In genomic region chr14:52551696-52552062, GRCh38 we compare ENCODE assay signal across 8 cellular contexts. TPM values are rescaled to one million over a fixed set of nuclear protein-coding genes. Genes with fewer than 3 reads are reported as not detected.
A peak's percentile ranks its signal among the peaks of the same experiment; 100 is the strongest.
DNase-seq lines count a peak whose midpoint lies in the region; ATAC-seq, FAIRE-seq and TF ChIP-seq lines count a peak whose summit lies in the region.

No MANE protein-coding gene starts in this region.

- peak overlapping the region; percentile 83 for H3K9ac ChIP-seq in astrocyte (ENCODE audit: low read length)

- H3K36me3 ChIP-seq in astrocyte (ENCODE audit: insufficient read depth, low read length) (no peaks in the 10 kb centered on the region), iPS DF 6.9 (ENCODE audit: control insufficient read depth, insufficient read depth, low read length) (no peaks in the 10 kb centered on the region; the same call in 1 of the 2 replicates)

- peak overlapping the region; percentile 98 for H3K4me2 ChIP-seq in astrocyte (ENCODE audit: low read length)

- no peaks in the 10 kb centered on the region for H3K79me2 ChIP-seq in astrocyte (ENCODE audit: insufficient read depth, low read length)

- H3K9me3 ChIP-seq in AG04450 (ENCODE audit: control insufficient read depth, insufficient read depth, low read length) (no peaks in the 10 kb centered on the region), astrocyte (ENCODE audit: insufficient read depth, low read depth, low read length) (no peaks in the 10 kb centered on the region), iPS DF 6.9 (ENCODE audit: control insufficient read depth, insufficient read depth, low read length) (no peaks in the 10 kb centered on the region)

- no peak overlapping the region for H3K27ac ChIP-seq in AG04450 (ENCODE audit: low read depth, low read length)
- peak overlapping the region; percentile 58 for H3K27ac ChIP-seq in astrocyte (ENCODE audit: low read depth, low read length)
- H3K27ac ChIP-seq in iPS DF 6.9 (ENCODE audit: low read length) = no peak overlapping the region

- no peak overlapping the region for H3K27ac Mint-ChIP-seq in astrocyte (ENCODE audit: unreplicated experiment)

- no peak for DNase-seq in AG04450 (ENCODE audit: low read depth, low spot score)
- DNase-seq in NCI-H345 (lab: John Stamatoyannopoulos, UW) = peak; percentile 32
- DNase-seq in astrocyte (ENCODE audit: low read depth) = peak; percentile 26
- no peak for DNase-seq in iPS DF 6.9 (ENCODE audit: low read depth, low spot score)
- DNase-seq in skeletal muscle cell (ENCODE audit: low read depth) = no peak
- DNase-seq in stimulated activated CD4-positive, alpha-beta T cell treated with anti-CD3 and anti-CD28 coated beads, Interleukin-1b, Interleukin-23, amount 100 ng/mL, for 48 hours = no peak

- H4K20me1 ChIP-seq in astrocyte (ENCODE audit: insufficient read depth, low read length) = no peaks in the 10 kb centered on the region

- WGBS in iPS DF 6.9 (ENCODE audit: insufficient coverage, insufficient read length) = no CpG with 5 or more reads among the region's 8 CpGs

- H3K4me3 ChIP-seq in AG04450 (ENCODE audit: low read depth, low read length) (peak overlapping the region; percentile 75), astrocyte (ENCODE audit: insufficient read depth, low read depth, low read length) (peak overlapping the region; percentile 83), iPS DF 6.9 (ENCODE audit: low read length) (peak overlapping the region; percentile 91), skeletal muscle cell (ENCODE audit: low read depth, low read length) (peak overlapping the region; percentile 76)

- peak overlapping the region; percentile 94 for H2AFZ ChIP-seq in astrocyte (ENCODE audit: low read depth, low read length)

- CTCF ChIA-PET in AG04450 (lab: Charles Lee) = interaction anchor here (0.5 to 1.6 kb wide), 9 partner anchors 8 to 264 kb away, joined by 3 to 8 read pairs (median 4); no protein-coding TSS in a partner anchor

- H3K4me1 ChIP-seq in astrocyte (ENCODE audit: insufficient read depth, low read length) (peaks cover 17% of the 10 kb centered on the region), iPS DF 6.9 (ENCODE audit: control insufficient read depth, insufficient read depth, low read length) (no peaks in the 10 kb centered on the region; the same call in 1 of the 2 replicates)

- H3K27me3 ChIP-seq in AG04450 (ENCODE audit: control insufficient read depth, insufficient read depth, low read length) (no peaks in the 10 kb centered on the region), astrocyte (ENCODE audit: insufficient read depth, low read length) (no peaks in the 10 kb centered on the region), iPS DF 6.9 (ENCODE audit: control insufficient read depth, insufficient read depth, low read length) (no peaks in the 10 kb centered on the region)

- no peak for FAIRE-seq in astrocyte (lab: Jason Lieb, UNC)

- POLR2A ChIA-PET in AG04450 (lab: Yijun Ruan, JAX) = interaction anchor here (0.7 kb wide), 1 partner anchor 212 kb away, joined by 3 read pairs; no protein-coding TSS in a partner anchor

- H3K36me3 Mint-ChIP-seq in astrocyte (ENCODE audit: low read depth, unreplicated experiment) = no peaks in the 10 kb centered on the region

- ATAC-seq in GM18867 (IDR thresholded peaks at IDR 0.05; ENCODE audit: unreplicated experiment) = no peak

- TF ChIP-seq CTCF in AG04450 (IDR thresholded peaks at IDR 0.05; ENCODE audit: low read depth, low read length) = peak; percentile 53
- TF ChIP-seq CTCF in GM12874 (IDR thresholded peaks at IDR 0.05; ENCODE audit: insufficient read depth, low read depth, low read length) = peak; percentile 28; the same call in 1 of the 2 replicates
- TF ChIP-seq CTCF in astrocyte (IDR thresholded peaks at IDR 0.05; ENCODE audit: insufficient read depth, low read depth, low read length) = peak; percentile 28

- H3K4me1 Mint-ChIP-seq in astrocyte (ENCODE audit: low read depth, unreplicated experiment) = no peaks in the 10 kb centered on the region

- no peaks in the 10 kb centered on the region for H3K9me3 Mint-ChIP-seq in astrocyte (ENCODE audit: unreplicated experiment)

- H3K4me3 Mint-ChIP-seq in astrocyte (ENCODE audit: unreplicated experiment) = peak overlapping the region; percentile 82

- no peaks in the 10 kb centered on the region for H3K27me3 Mint-ChIP-seq in astrocyte (ENCODE audit: low read depth, unreplicated experiment)

RNA-seq across cellular contexts. Expression of gene TXNDC16, which starts 0.6 kb away (rescaled TPM):
- 2.5 and 3.8 TPM in 2 replicates for polyA plus RNA-seq in AG04450 (2011; rRNA removed)
- polyA minus RNA-seq in AG04450 (2011; rRNA and poly(A)+ RNA removed) = 1.5 and 2.5 TPM in 2 replicates
- 1.7 and 1.9 TPM in 2 replicates for total RNA-seq in astrocyte

RNA-seq across cellular contexts. Expression of gene GPR137C, which starts 1.0 kb away (rescaled TPM):
- 0.97 and 1.3 TPM in 2 replicates for polyA plus RNA-seq in AG04450 (2011; rRNA removed)
- polyA minus RNA-seq in AG04450 (2011; rRNA and poly(A)+ RNA removed) = 0.37 and 1.3 TPM in 2 replicates
- total RNA-seq in astrocyte = 0.70 and 1.1 TPM in 2 replicates

Comparison
In these comparisons a context has a peak if more than half of its experiments do, and no peak if none do; other contexts are left out.
1. DNase-seq: peak in NCI-H345 (single experiment) and astrocyte (single experiment); none in AG04450 (single experiment), iPS DF 6.9 (single experiment), skeletal muscle cell (single experiment) and stimulated activated CD4-positive, alpha-beta T cell treated with anti-CD3 and anti-CD28 coated beads, Interleukin-1b, Interleukin-23, amount 100 ng/mL, for 48 hours (single experiment).
2. Peak in every context shown above with its lines, with median percentiles within 50 percentile points of each other: H3K4me3 ChIP-seq and CTCF ChIP-seq.